10 cellular contexts compared by ENCODE assay signal in the genomic region with DNA sequence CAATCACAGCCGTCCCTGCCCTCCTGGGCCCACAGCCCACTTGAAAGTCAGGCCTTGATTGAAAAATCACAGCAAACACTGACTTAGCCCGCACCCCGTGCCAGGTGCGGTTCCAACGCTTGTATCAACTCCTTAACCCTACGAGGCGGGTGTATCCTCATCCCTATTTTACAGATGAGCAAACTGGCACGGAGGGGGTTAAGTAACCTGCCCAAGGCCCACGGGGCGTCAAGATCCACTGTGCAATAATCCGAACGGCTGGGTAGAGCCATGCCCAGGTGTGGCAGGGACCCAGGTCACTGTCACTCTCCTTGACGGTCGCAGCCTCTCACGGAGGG. TPM values are rescaled to one million over a fixed set of nuclear protein-coding genes. Genes with fewer than 3 reads are reported as not detected.
DNase-seq lines count a peak whose midpoint lies in the region; ATAC-seq lines count a peak whose summit lies in the region.
"Had no signal": no experiment of that assay in that cellular context is flagged by ENCODE, and none has a peak within 500 bp of the region (broad histone marks: within the 10 kb centered on the region; RNA-seq: fewer than 3 reads in every experiment).

No MANE protein-coding gene starts in this region.

- H3K9me3 ChIP-seq in iPS-20b (ENCODE audit: insufficient read depth, low read depth, low read length): no peaks in the 10 kb centered on the region

- peaks cover 9% of the 10 kb centered on the region for H3K36me3 Mint-ChIP-seq in activated CD8-positive, alpha-beta memory T cell treated with anti-CD3 and anti-CD28 coated beads, Interleukin-2, amount 10 ng/mL, durations not matched to agents 7 days and 5 days
- peaks cover 12% of the 10 kb centered on the region for H3K36me3 Mint-ChIP-seq in activated CD8-positive, alpha-beta T cell treated with anti-CD3 and anti-CD28 coated beads, Interleukin-2, amount 10 ng/mL, durations not matched to agents 7 days and 5 days (ENCODE audit: low read depth)

- no peak overlapping the region for H3K27ac ChIP-seq in iPS-20b (ENCODE audit: low read length)

- no peak overlapping the region for H3K9ac ChIP-seq in iPS-20b (ENCODE audit: low read depth, low read length)

- peaks cover 10% of the 10 kb centered on the region for H3K4me1 Mint-ChIP-seq in activated CD8-positive, alpha-beta memory T cell treated with anti-CD3 and anti-CD28 coated beads, Interleukin-2, amount 10 ng/mL, durations not matched to agents 7 days and 5 days
- H3K4me1 Mint-ChIP-seq in activated CD8-positive, alpha-beta T cell treated with anti-CD3 and anti-CD28 coated beads, Interleukin-2, amount 10 ng/mL, durations not matched to agents 7 days and 5 days (ENCODE audit: low read depth): peaks cover 12% of the 10 kb centered on the region
- peaks cover 14% of the 10 kb centered on the region for H3K4me1 Mint-ChIP-seq in stimulated activated naive CD8-positive, alpha-beta T cell treated with anti-CD3 and anti-CD28 coated beads, Interleukin-15, amount 100 ng/mL, for 72 hours

- no peak for ATAC-seq in activated CD8-positive, alpha-beta memory T cell treated with anti-CD3 and anti-CD28 coated beads, Interleukin-2, amount 10 ng/mL, durations not matched to agents 7 days and 5 days
- no peak for ATAC-seq in activated CD8-positive, alpha-beta T cell treated with anti-CD3 and anti-CD28 coated beads, Interleukin-2, amount 10 ng/mL, durations not matched to agents 7 days and 5 days
- peak; percentile 2 for ATAC-seq in stimulated activated naive CD8-positive, alpha-beta T cell treated with anti-CD3 and anti-CD28 coated beads, Interleukin-15, amount 100 ng/mL, for 72 hours

- POLR2A ChIA-PET in activated CD8-positive, alpha-beta T cell treated with anti-CD3 and anti-CD28 coated beads, Interleukin-2, amount 10 ng/mL, durations not matched to agents 7 days and 5 days (lab: Charles Lee): no interaction called here

- peaks cover 11% of the 10 kb centered on the region for H3K27me3 Mint-ChIP-seq in activated CD8-positive, alpha-beta memory T cell treated with anti-CD3 and anti-CD28 coated beads, Interleukin-2, amount 10 ng/mL, durations not matched to agents 7 days and 5 days
- peaks cover 13% of the 10 kb centered on the region for H3K27me3 Mint-ChIP-seq in activated CD8-positive, alpha-beta T cell treated with anti-CD3 and anti-CD28 coated beads, Interleukin-2, amount 10 ng/mL, durations not matched to agents 7 days and 5 days (ENCODE audit: low read depth)
- H3K27me3 Mint-ChIP-seq in stimulated activated naive CD8-positive, alpha-beta T cell treated with anti-CD3 and anti-CD28 coated beads, Interleukin-15, amount 100 ng/mL, for 72 hours: no peaks in the 10 kb centered on the region

- no peak overlapping the region for H3K27ac Mint-ChIP-seq in activated CD8-positive, alpha-beta memory T cell treated with anti-CD3 and anti-CD28 coated beads, Interleukin-2, amount 10 ng/mL, durations not matched to agents 7 days and 5 days
- no peak overlapping the region for H3K27ac Mint-ChIP-seq in activated CD8-positive, alpha-beta T cell treated with anti-CD3 and anti-CD28 coated beads, Interleukin-2, amount 10 ng/mL, durations not matched to agents 7 days and 5 days
- H3K27ac Mint-ChIP-seq in stimulated activated naive CD8-positive, alpha-beta T cell treated with anti-CD3 and anti-CD28 coated beads, Interleukin-15, amount 100 ng/mL, for 72 hours: peak overlapping the region in 1 of 2 donors; percentile 10

- H3K27me3 ChIP-seq in iPS-20b (ENCODE audit: insufficient read depth, low read length): peaks cover 29% of the 10 kb centered on the region

- peak overlapping the region; percentile 74 for H3K4me3 Mint-ChIP-seq in activated CD8-positive, alpha-beta memory T cell treated with anti-CD3 and anti-CD28 coated beads, Interleukin-2, amount 10 ng/mL, durations not matched to agents 7 days and 5 days
- peak overlapping the region; percentile 78 for H3K4me3 Mint-ChIP-seq in activated CD8-positive, alpha-beta T cell treated with anti-CD3 and anti-CD28 coated beads, Interleukin-2, amount 10 ng/mL, durations not matched to agents 7 days and 5 days
- H3K4me3 Mint-ChIP-seq in stimulated activated naive CD8-positive, alpha-beta T cell treated with anti-CD3 and anti-CD28 coated beads, Interleukin-15, amount 100 ng/mL, for 72 hours: peak overlapping the region; percentile 78 to 79

- no peaks in the 10 kb centered on the region for H3K9me3 Mint-ChIP-seq in activated CD8-positive, alpha-beta memory T cell treated with anti-CD3 and anti-CD28 coated beads, Interleukin-2, amount 10 ng/mL, durations not matched to agents 7 days and 5 days (ENCODE audit: low read depth)
- H3K9me3 Mint-ChIP-seq in activated CD8-positive, alpha-beta T cell treated with anti-CD3 and anti-CD28 coated beads, Interleukin-2, amount 10 ng/mL, durations not matched to agents 7 days and 5 days (ENCODE audit: insufficient read depth): no peaks in the 10 kb centered on the region
- no peaks in the 10 kb centered on the region for H3K9me3 Mint-ChIP-seq in stimulated activated naive CD8-positive, alpha-beta T cell treated with anti-CD3 and anti-CD28 coated beads, Interleukin-15, amount 100 ng/mL, for 72 hours

- peak overlapping the region; percentile 74 for H3K4me3 ChIP-seq in iPS-20b (ENCODE audit: low read length)

- H3K4me1 ChIP-seq in iPS-20b (ENCODE audit: insufficient read depth, low read length): no peaks in the 10 kb centered on the region

- H3K36me3 ChIP-seq in iPS-20b (ENCODE audit: insufficient read depth, low read depth, low read length): peaks cover 29% of the 10 kb centered on the region

- DNase-seq in activated CD8-positive, alpha-beta memory T cell treated with anti-CD3 and anti-CD28 coated beads, Interleukin-2, amount 10 ng/mL, durations not matched to agents 7 days and 5 days: no peak
- no peak for DNase-seq in activated CD8-positive, alpha-beta memory T cell treated with anti-CD3 and anti-CD28 coated beads for 24 hours
- no peak for DNase-seq in activated CD8-positive, alpha-beta T cell treated with anti-CD3 and anti-CD28 coated beads, Interleukin-2, amount 10 ng/mL, durations not matched to agents 7 days and 5 days
- no peak for DNase-seq in stimulated activated naive CD8-positive, alpha-beta T cell treated with anti-CD3 and anti-CD28 coated beads, Interleukin-15, amount 100 ng/mL, for 72 hours
- DNase-seq in SKM-1 (lab: John Stamatoyannopoulos, UW; ENCODE audit: unreplicated experiment): no peak
- no peak for DNase-seq in cerebellar cortex (ENCODE audit: low spot score)
- DNase-seq in HCEC 1CT: no peak
- DNase-seq: AML-193; NK-92 treated with Interleukin-12 subunit alpha and Interleukin-12 subunit beta, amount 100 ng/mL, for 24 hours had no signal

- CTCF ChIA-PET in activated CD8-positive, alpha-beta memory T cell treated with anti-CD3 and anti-CD28 coated beads, Interleukin-2, amount 10 ng/mL, durations not matched to agents 7 days and 5 days (lab: Charles Lee): interaction anchor here (1.4 to 1.6 kb wide), 2 partner anchors 13 to 50 kb away, joined by 5 to 9 read pairs; a partner anchor contains a TSS
- CTCF ChIA-PET in activated CD8-positive, alpha-beta T cell treated with anti-CD3 and anti-CD28 coated beads, Interleukin-2, amount 10 ng/mL, durations not matched to agents 7 days and 5 days (lab: Charles Lee): no interaction called here

RNA-seq across cellular contexts. Expression of a gene that starts 0.6 kb away (rescaled TPM):
- total RNA-seq in activated CD8-positive, alpha-beta memory T cell treated with anti-CD3 and anti-CD28 coated beads, Interleukin-2, amount 10 ng/mL, durations not matched to agents 7 days and 5 days: under 1 TPM; 0.05 to 0.76 TPM
- under 1 TPM; 0.18 TPM for total RNA-seq in activated CD8-positive, alpha-beta T cell treated with anti-CD3 and anti-CD28 coated beads, Interleukin-2, amount 10 ng/mL, durations not matched to agents 7 days and 5 days

RNA-seq across cellular contexts. Expression of a gene that starts 50.5 kb away (rescaled TPM):
- 10 to 100 TPM; 76.6 to 91.6 TPM for total RNA-seq in activated CD8-positive, alpha-beta memory T cell treated with anti-CD3 and anti-CD28 coated beads, Interleukin-2, amount 10 ng/mL, durations not matched to agents 7 days and 5 days
- total RNA-seq in activated CD8-positive, alpha-beta T cell treated with anti-CD3 and anti-CD28 coated beads, Interleukin-2, amount 10 ng/mL, durations not matched to agents 7 days and 5 days: 10 to 100 TPM; 44.7 to 51.3 TPM
